Comparison of ENCODE assay signal across 8 cellular contexts in genomic region chr22:21650823-21651520, GRCh38. TPM values are rescaled to one million over a fixed set of nuclear protein-coding genes. Genes with fewer than 3 reads are reported as not detected.
DNase-seq lines count a peak whose midpoint lies in the region; ATAC-seq and TF ChIP-seq lines count a peak whose summit lies in the region.

No MANE protein-coding gene starts in this region.

- H3K9me3 Mint-ChIP-seq in type B pancreatic cell: no peaks in the 10 kb centered on the region

- peak overlapping the region; percentile 90 for H3K4me3 Mint-ChIP-seq in T-helper 17 cell
- peak overlapping the region; percentile 94 for H3K4me3 Mint-ChIP-seq in type B pancreatic cell

- peak overlapping the region; percentile 57 for H3K4me3 ChIP-seq in right cardiac atrium (ENCODE audit: low read length)

- ATAC-seq in Right ventricle myocardium inferior (peak; percentile 20), left cardiac atrium (no peak), T-helper 17 cell (no peak), right cardiac atrium (no peak), GM19463 (IDR thresholded peaks at IDR 0.05; ENCODE audit: unreplicated experiment) (no peak)

- peak overlapping the region; percentile 57 for H3K27ac Mint-ChIP-seq in T-helper 17 cell
- H3K27ac Mint-ChIP-seq in type B pancreatic cell: peak overlapping the region; percentile 92

- H3K27ac ChIP-seq in right cardiac atrium (ENCODE audit: low read length): no peak overlapping the region

- H3K9me3 ChIP-seq in T-helper 17 cell (ENCODE audit: control insufficient read depth, low read length, poor library complexity, severe bottlenecking): no peaks in the 10 kb centered on the region
- H3K9me3 ChIP-seq in right cardiac atrium (ENCODE audit: control insufficient read depth, low read length): no peaks in the 10 kb centered on the region

- no peak for TF ChIP-seq CTCF in type B pancreatic cell (conservative IDR thresholded peaks at IDR 0.05)

- H3K36me3 Mint-ChIP-seq in T-helper 17 cell (ENCODE audit: low read depth) (peaks cover 2% of the 10 kb centered on the region), type B pancreatic cell (peaks cover 8% of the 10 kb centered on the region)

- peaks cover 4% of the 10 kb centered on the region for H3K4me1 ChIP-seq in right cardiac atrium (ENCODE audit: control insufficient read depth, insufficient read depth, low read length)

- 17% methylated on average over 6 of the region's 6 CpGs for WGBS in right cardiac atrium

- peaks cover 20% of the 10 kb centered on the region for H3K4me1 Mint-ChIP-seq in T-helper 17 cell
- H3K4me1 Mint-ChIP-seq in type B pancreatic cell (ENCODE audit: unreplicated experiment): peaks cover 27% of the 10 kb centered on the region

- DNase-seq in Right ventricle myocardium inferior (ENCODE audit: missing footprints) (no peak), left cardiac atrium (no peak), T-helper 17 cell (no peak), right cardiac atrium (peak in 1 of 3 donors; percentile 1), type B pancreatic cell (ENCODE audit: extremely low spot score, unreplicated experiment) (no peak), activated gamma-delta T cell treated with Interleukin-2 at 50 U/mL for 16 hours (no peak), EL (no peak)

- intact Hi-C loops in Right ventricle myocardium inferior (cut with DNase I): no loop called here
- intact Hi-C loops in left cardiac atrium (cut with DNase I): no loop called here
- intact Hi-C loops in right cardiac atrium (cut with DNase I): no loop called here

- no peaks in the 10 kb centered on the region for H3K27me3 ChIP-seq in right cardiac atrium (ENCODE audit: control insufficient read depth, insufficient read depth)

- no peaks in the 10 kb centered on the region for H3K27me3 Mint-ChIP-seq in T-helper 17 cell
- H3K27me3 Mint-ChIP-seq in type B pancreatic cell: no peaks in the 10 kb centered on the region

RNA-seq across cellular contexts. Expression of gene SDF2L1, which starts 8.9 kb away (rescaled TPM):
- total RNA-seq in Right ventricle myocardium inferior: 20.7 TPM
- total RNA-seq in left cardiac atrium: 10 to 100 TPM; 38.7 to 44.3 TPM
- 10 to 100 TPM; 25.6 to 30.1 TPM for total RNA-seq in T-helper 17 cell
- total RNA-seq in right cardiac atrium: 10 to 100 TPM; 14.4 to 37.5 (median 33.4) TPM
- polyA plus RNA-seq in right cardiac atrium: 35.9 TPM
- 56.3 and 56.5 TPM in 2 replicates for total RNA-seq in type B pancreatic cell (ENCODE audit: low replicate concordance)

RNA-seq across cellular contexts. Expression of gene PPIL2, which starts 14.8 kb away (rescaled TPM):
- total RNA-seq in Right ventricle myocardium inferior (24.5 TPM), left cardiac atrium (10 to 100 TPM; 21.0 to 23.2 TPM), T-helper 17 cell (10 to 100 TPM; 59.4 to 69.3 TPM), right cardiac atrium (10 to 100 TPM; 20.4 to 32.0 (median 26.0) TPM), type B pancreatic cell (ENCODE audit: low replicate concordance) (41.1 and 49.2 TPM in 2 replicates)
- polyA plus RNA-seq in right cardiac atrium: 22.6 TPM

RNA-seq across cellular contexts. Expression of gene CCDC116, which starts 18.4 kb away (rescaled TPM):
- total RNA-seq in Right ventricle myocardium inferior: 0.16 TPM
- total RNA-seq in left cardiac atrium: under 1 TPM; 0.18 to 0.44 TPM
- total RNA-seq in T-helper 17 cell: under 1 TPM in 1 of 2 donors, not detected in 1; 0.13 TPM
- under 1 TPM in 2 of 4 donors, not detected in 2; 0.34 TPM for total RNA-seq in right cardiac atrium
- 0.29 TPM for polyA plus RNA-seq in right cardiac atrium
- total RNA-seq in type B pancreatic cell (ENCODE audit: low replicate concordance): 0.21 and 0.87 TPM in 2 replicates

RNA-seq across cellular contexts. Expression of gene YDJC, which starts 21.1 kb away (rescaled TPM):
- total RNA-seq in Right ventricle myocardium inferior (5.4 TPM), left cardiac atrium (1 to 10 TPM; 5.7 to 6.4 TPM), T-helper 17 cell (10 to 100 TPM; 28.3 to 31.0 TPM), right cardiac atrium (1 to 10 TPM; 3.6 to 5.8 (median 5.3) TPM), type B pancreatic cell (ENCODE audit: low replicate concordance) (20.7 and 24.5 TPM in 2 replicates)
- polyA plus RNA-seq in right cardiac atrium: 7.9 TPM
